ENCODE assay signal across 14 cellular contexts in the genomic region with DNA sequence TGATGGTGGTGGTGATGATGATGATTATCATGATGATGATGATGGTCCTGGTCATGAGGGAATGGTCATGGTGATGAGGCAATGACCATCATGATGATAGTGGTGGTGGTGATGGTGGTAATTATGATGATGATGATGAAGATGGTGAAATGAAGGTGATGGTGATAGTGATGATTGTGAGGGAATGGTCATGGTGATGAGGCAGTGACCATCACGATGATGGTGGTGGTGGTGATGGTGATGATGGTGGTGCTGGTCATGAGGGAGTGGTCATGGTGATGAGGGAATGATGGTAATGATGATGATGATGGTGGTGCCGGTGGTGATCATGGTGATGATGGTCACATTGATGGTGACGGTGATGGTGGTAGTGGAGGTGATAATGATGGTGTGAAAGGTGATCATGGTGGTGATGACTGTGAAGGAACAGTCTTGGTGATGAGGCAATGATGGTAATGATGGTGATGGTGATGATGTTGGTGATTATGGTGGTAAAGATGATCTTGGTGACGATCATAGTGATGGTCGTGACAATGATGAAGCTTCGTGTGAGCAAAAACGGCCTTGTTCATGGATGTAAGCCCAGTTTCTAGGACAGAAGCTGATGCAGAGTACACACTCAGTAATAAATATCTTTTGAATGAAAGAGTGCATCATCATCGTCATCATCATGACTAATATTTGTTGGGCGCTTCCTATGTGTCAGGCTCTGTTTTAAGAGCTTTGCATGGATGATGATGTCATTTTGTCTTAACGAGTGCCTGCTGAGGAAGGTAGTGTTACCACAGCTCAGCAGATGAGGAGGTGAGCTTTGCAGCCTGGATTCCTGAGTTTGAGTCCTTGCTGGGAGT. TPM values are rescaled to one million over a fixed set of nuclear protein-coding genes. Genes with fewer than 3 reads are reported as not detected.
A peak's percentile ranks its signal among the peaks of the same experiment; 100 is the strongest.
DNase-seq lines count a peak whose midpoint lies in the region; ATAC-seq and TF ChIP-seq lines count a peak whose summit lies in the region.
"Had no signal": no experiment of that assay in that cellular context is flagged by ENCODE, and none has a peak within 500 bp of the region (broad histone marks: within the 10 kb centered on the region; RNA-seq: fewer than 3 reads in every experiment).

No MANE protein-coding gene starts in this region.

- no peak overlapping the region for H3K9ac ChIP-seq in mammary epithelial cell (ENCODE audit: insufficient read depth, low read length)

- BruUV-seq in mammary epithelial cell (replicated peaks; lab: Mats Ljungman, UMichigan): no TSS peak

- H4K20me1 ChIP-seq in mammary epithelial cell (ENCODE audit: insufficient read depth, low read length): no peaks in the 10 kb centered on the region
- no peaks in the 10 kb centered on the region for H4K20me1 ChIP-seq in osteoblast (ENCODE audit: insufficient read depth, low read length)

- H3K27ac ChIP-seq in mammary epithelial cell (ENCODE audit: insufficient read depth, low read depth, low read length) (no peak overlapping the region), osteoblast (ENCODE audit: low read depth, low read length) (peak overlapping the region; percentile 78)

- TF ChIP-seq CTCF in mammary epithelial cell (conservative IDR thresholded peaks at IDR 0.05 in 1 of 2, IDR thresholded peaks at IDR 0.05 in 1 of 2; ENCODE audit: extremely low read depth in 1 of 2, insufficient read depth in 1 of 2, low read depth in 1 of 2, low read length in 2 of 2): no peak
- TF ChIP-seq CTCF in osteoblast (IDR thresholded peaks at IDR 0.05; ENCODE audit: extremely low read depth, low read depth, low read length): no peak

- H3K4me1 ChIP-seq in mammary epithelial cell (ENCODE audit: insufficient read depth, low read length) (no peaks in the 10 kb centered on the region), osteoblast (ENCODE audit: insufficient read depth, low read length) (peaks cover 9% of the 10 kb centered on the region)

- H3K79me2 ChIP-seq in mammary epithelial cell (ENCODE audit: insufficient read depth, low read length) (no peaks in the 10 kb centered on the region), osteoblast (ENCODE audit: insufficient read depth, low read length) (no peaks in the 10 kb centered on the region)

- H3K36me3 ChIP-seq in mammary epithelial cell (ENCODE audit: insufficient read depth, low read length) (no peaks in the 10 kb centered on the region), osteoblast (ENCODE audit: insufficient read depth, low read length) (peaks cover 3% of the 10 kb centered on the region)

- dilution Hi-C loops in mammary epithelial cell (cut with HindIII; ENCODE audit: low sequenced_read_pairs): no loop called here

- in situ Hi-C loops in mammary epithelial cell (cut with MboI; ENCODE audit: low sequenced_read_pairs in 2 of 2): loop anchor here (5.0 kb wide), 2 partner anchors 108 to 113 kb away; no protein-coding TSS in a partner anchor

- intact Hi-C loops in mammary epithelial cell (cut with micrococcal nuclease): no loop called here

- 80% methylated on average over 10 of the region's 10 CpGs for WGBS in mammary epithelial cell (ENCODE audit: low coverage, missing lambda C conversion rate)

- H3K4me3 ChIP-seq in mammary epithelial cell (replicated peaks in 1 of 3; ENCODE audit: insufficient read depth in 1 of 3, low read depth in 2 of 3, low read length in 3 of 3): no peak overlapping the region
- H3K4me3 ChIP-seq in osteoblast (ENCODE audit: insufficient read depth, low read length): no peak overlapping the region

- H3K9me3 ChIP-seq in mammary epithelial cell (replicated peaks; ENCODE audit: insufficient read depth, low read length) (no peaks in the 10 kb centered on the region), osteoblast (ENCODE audit: low read depth, low read length) (no peaks in the 10 kb centered on the region)

- CTCF ChIA-PET in mammary epithelial cell (lab: Charles Lee; ENCODE audit: low non-redundant PET): interaction anchor here (0.9 kb wide), 1 partner anchor 113 kb away, joined by 5 read pairs; no protein-coding TSS in a partner anchor

- H3K4me2 ChIP-seq in mammary epithelial cell (ENCODE audit: insufficient read depth, low read depth, low read length): no peak overlapping the region
- H3K4me2 ChIP-seq in osteoblast (ENCODE audit: insufficient read depth, low read length): no peak overlapping the region

- no peak for ATAC-seq in GM18907 (IDR thresholded peaks at IDR 0.05; ENCODE audit: unreplicated experiment)
- ATAC-seq: effector memory CD8-positive, alpha-beta T cell; naive thymus-derived CD8-positive, alpha-beta T cell had no signal

- H3K27me3 ChIP-seq in mammary epithelial cell (ENCODE audit: insufficient read depth, low read length): no peaks in the 10 kb centered on the region
- H3K27me3 ChIP-seq in osteoblast (ENCODE audit: insufficient read depth, low read length): no peaks in the 10 kb centered on the region

- DNase-seq in EH (ENCODE audit: low read depth) (peak; percentile 88), LoVo (ENCODE audit: low spot score) (peak; percentile 11), mammary epithelial cell (peak; percentile 77), osteoblast (ENCODE audit: insufficient read length, low spot score, missing footprints) (peak; percentile 98), GM19238 (ENCODE audit: insufficient read length, low spot score) (no peak), GM19240 (ENCODE audit: insufficient read length, low spot score) (no peak), NCI-H748 (lab: John Stamatoyannopoulos, UW; ENCODE audit: unreplicated experiment) (no peak)
- DNase-seq: activated CD4-positive, alpha-beta memory T cell treated with anti-CD3 and anti-CD28 coated beads for 36 hours; effector memory CD8-positive, alpha-beta T cell; GOT3; Karpas-422; naive thymus-derived CD8-positive, alpha-beta T cell; NCI-H524 had no signal

- H2AFZ ChIP-seq in mammary epithelial cell (ENCODE audit: low read depth, low read length): no peak overlapping the region
- H2AFZ ChIP-seq in osteoblast (ENCODE audit: low read length): no peak overlapping the region

RNA-seq across cellular contexts. Expression of a gene that starts 17.2 kb away (rescaled TPM):
- total RNA-seq in mammary epithelial cell (not detected), osteoblast (not detected in 2 replicates)
- not detected for polyA plus RNA-seq in mammary epithelial cell
- polyA minus RNA-seq in mammary epithelial cell: not detected
- total RNA-seq: activated CD4-positive, alpha-beta memory T cell treated with anti-CD3 and anti-CD28 coated beads for 36 hours; naive thymus-derived CD8-positive, alpha-beta T cell had no signal
- polyA plus RNA-seq: naive thymus-derived CD8-positive, alpha-beta T cell had no signal

RNA-seq across cellular contexts. Expression of a gene that starts 25.7 kb away (rescaled TPM):
- total RNA-seq in mammary epithelial cell (not detected), osteoblast (not detected in 2 replicates)
- polyA plus RNA-seq in mammary epithelial cell: not detected
- polyA minus RNA-seq in mammary epithelial cell: not detected
- total RNA-seq: activated CD4-positive, alpha-beta memory T cell treated with anti-CD3 and anti-CD28 coated beads for 36 hours; naive thymus-derived CD8-positive, alpha-beta T cell had no signal
- polyA plus RNA-seq: naive thymus-derived CD8-positive, alpha-beta T cell had no signal

RNA-seq across cellular contexts. Expression of a gene that starts 31.4 kb away (rescaled TPM):
- total RNA-seq in mammary epithelial cell (under 1 TPM; 0.09 to 0.50 TPM), osteoblast (22.7 and 77.4 TPM in 2 replicates)
- not detected for polyA plus RNA-seq in mammary epithelial cell
- not detected for polyA minus RNA-seq in mammary epithelial cell

RNA-seq across cellular contexts. Expression of a gene that starts 34.7 kb away (rescaled TPM):
- total RNA-seq in mammary epithelial cell (10 to 100 TPM in 1 of 2 donors, 1 to 10 TPM in 1; 5.0 to 26.3 TPM), osteoblast (8.3 and 11.2 TPM in 2 replicates)
- polyA plus RNA-seq in mammary epithelial cell: 11.4 TPM
- polyA minus RNA-seq in mammary epithelial cell: 1.4 TPM

RNA-seq across cellular contexts. Expression of a gene that starts 43.3 kb away (rescaled TPM):
- total RNA-seq in mammary epithelial cell: 1 to 10 TPM; 2.7 to 10.0 TPM
- polyA plus RNA-seq in mammary epithelial cell: 1.7 TPM
- 0.62 TPM for polyA minus RNA-seq in mammary epithelial cell
- 1.5 and 2.9 TPM in 2 replicates for total RNA-seq in osteoblast

Comparison
In these comparisons a context has a peak if more than half of its experiments do, and no peak if none do; other contexts are left out.
1. DNase-seq: peak in EH (single experiment), LoVo (single experiment), mammary epithelial cell (single experiment) and osteoblast (single experiment); none in GM19238 (single experiment), GM19240 (single experiment) and NCI-H748 (single experiment).
2. RNA of a gene that starts 31.4 kb away (total RNA-seq): 22.7 to 77.4 TPM in osteoblast; 0.09 to 0.50 TPM in mammary epithelial cell; every median in the first group is over 10 times any median in the second.